In genomic region chr6:64505312-64505711, GRCh38 we compare ENCODE assay signal across 9 cellular contexts.
A peak's percentile ranks its signal among the peaks of the same experiment; 100 is the strongest.
DNase-seq lines count a peak whose midpoint lies in the region; ATAC-seq, FAIRE-seq and TF ChIP-seq lines count a peak whose summit lies in the region.
"Had no signal": no experiment of that assay in that cellular context is flagged by ENCODE, and none has a peak within 500 bp of the region (broad histone marks: within the 10 kb centered on the region; RNA-seq: fewer than 3 reads in every experiment).

No MANE protein-coding gene starts in this region.

- no peaks in the 10 kb centered on the region for H4K20me1 ChIP-seq in HepG2 (ENCODE audit: insufficient read depth, low read length)

- no peak for TF ChIP-seq RAD21 in HepG2 (CRISPR knock-in tag; IDR thresholded peaks at IDR 0.05)

- no peak for TF ChIP-seq EP300 in HepG2 (IDR thresholded peaks at IDR 0.05; ENCODE audit: low read depth in 2 of 2, low read length in 2 of 2)
- TF ChIP-seq EP300 in HepG2 (CRISPR knock-in tag; IDR thresholded peaks at IDR 0.05; ENCODE audit: borderline replicate concordance): no peak

- H3K9me3 ChIP-seq in HepG2 (ENCODE audit: low read length): no peaks in the 10 kb centered on the region

- TF ChIP-seq CTCF in GM12865 (IDR thresholded peaks at IDR 0.05; ENCODE audit: insufficient read depth, low read depth, low read length, missing control alignments): peak; percentile 61
- peak; percentile 62 for TF ChIP-seq CTCF in VCaP (conservative IDR thresholded peaks at IDR 0.05)
- peak; percentile 75 for TF ChIP-seq CTCF in HepG2 (CRISPR knock-in tag; IDR thresholded peaks at IDR 0.05)

- no peaks in the 10 kb centered on the region for H3K4me1 ChIP-seq in HepG2 (ENCODE audit: insufficient read depth, low read length)

- POLR2A ChIA-PET in HepG2 (lab: Yijun Ruan, JAX): no interaction called here

- peak; percentile 59 for ATAC-seq in HG02610 (IDR thresholded peaks at IDR 0.05; ENCODE audit: unreplicated experiment)
- ATAC-seq in HepG2: peak; percentile 89

- H3K27ac ChIP-seq in VCaP (peak overlapping the region; percentile 67), HepG2 (ENCODE audit: extremely low read length, insufficient read depth, low read length) (no peak overlapping the region)

- no peaks in the 10 kb centered on the region for H3K36me3 ChIP-seq in HepG2 (replicated peaks in 1 of 2; ENCODE audit: control insufficient read depth in 1 of 2, insufficient read depth in 2 of 2, low read length in 2 of 2)

- DNase-seq in GM12865 (ENCODE audit: low read depth) (peak; percentile 40), HepG2 (ENCODE audit: low spot score) (peak; percentile 29), EL (no peak), hypothalamus (lab: John Stamatoyannopoulos, UW) (no peak), T1000 (lab: John Stamatoyannopoulos, UW) (no peak)
- no peak for DNase-seq in activated CD4-positive, CD25-positive, alpha-beta regulatory T cell treated with anti-CD3 and anti-CD28 coated beads, Interleukin-2, amount 50 U/mL, for 72 hours
- DNase-seq: NCI-H1436 had no signal

- no peaks in the 10 kb centered on the region; a peak in 1 of 5 replicates for H3K27me3 ChIP-seq in HepG2 (ENCODE audit: control insufficient read depth in 1 of 2, insufficient read depth in 2 of 2, low read length in 2 of 2)

- in situ Hi-C loops in HepG2 (cut with HindIII; ENCODE audit: extremely low pct_ligation_motif_present, low pct_unique_long_range_greater_than_20kb): no loop called here

- H3K79me2 ChIP-seq in HepG2 (ENCODE audit: insufficient read depth, low read length): no peaks in the 10 kb centered on the region

- intact Hi-C loops in HepG2 (cut with micrococcal nuclease; ENCODE audit: unreplicated experiment): loop anchor here (1.0 kb wide), 1 partner anchor 225 kb away; no protein-coding TSS in a partner anchor

- WGBS in HepG2 (ENCODE audit: low lambda C conversion rate): 17% methylated on average over 4 of the region's 4 CpGs

- H2AFZ ChIP-seq in HepG2 (ENCODE audit: low read length): no peak overlapping the region

- H3K4me3 ChIP-seq in GM12865 (ENCODE audit: low read depth, low read length) (no peak overlapping the region), HepG2 (replicated peaks in 1 of 3; ENCODE audit: insufficient read depth in 1 of 3, low read depth in 2 of 3, low read length in 3 of 3) (no peak overlapping the region)

- TF ChIP-seq POLR2A in HepG2 (IDR thresholded peaks at IDR 0.05; ENCODE audit: insufficient read depth in 1 of 2, low read depth in 2 of 2, low read length in 2 of 2): no peak

- H3K9ac ChIP-seq in HepG2 (ENCODE audit: insufficient read depth, low read depth, low read length): no peak overlapping the region

- FAIRE-seq in HepG2 (lab: Jason Lieb, UNC): peak; percentile 51

- CTCF ChIA-PET in HepG2 (lab: Yijun Ruan, JAX; ENCODE audit: low intra/inter-chr PET ratio, low total read pairs): no interaction called here

- BruUV-seq in HepG2 (replicated peaks; lab: Mats Ljungman, UMichigan): no TSS peak

- no peak overlapping the region for H3K4me2 ChIP-seq in HepG2 (ENCODE audit: low read depth, low read length)

TF ChIP-seq in HepG2, 621 proteins besides CTCF, POLR2A, EP300 and RAD21:
- TF ChIP-seq SMC3 (IDR thresholded peaks at IDR 0.05; ENCODE audit: low read length) (0 out of 2 replicates have a peak, but pooled peaks have one; percentile 3), ZNF816 (CRISPR knock-in tag; IDR thresholded peaks at IDR 0.05; ENCODE audit: borderline replicate concordance) (no peak), STAG1 (CRISPR knock-in tag; IDR thresholded peaks at IDR 0.05) (peak; percentile 33; the same call in 1 of the 2 replicates)

Comparison
In these comparisons a context has a peak if more than half of its experiments do, and no peak if none do; other contexts are left out.
1. DNase-seq: peak in GM12865 (single experiment) and HepG2 (single experiment); none in EL (single experiment), hypothalamus (0 of 51), activated CD4-positive, CD25-positive, alpha-beta regulatory T cell treated with anti-CD3 and anti-CD28 coated beads, Interleukin-2, amount 50 U/mL, for 72 hours (single experiment) and T1000 (single experiment).
2. Peak in every context shown above with its lines, with median percentiles within 50 percentile points of each other: CTCF ChIP-seq.